ENCODE assay signal across 8 cellular contexts in the genomic region with DNA sequence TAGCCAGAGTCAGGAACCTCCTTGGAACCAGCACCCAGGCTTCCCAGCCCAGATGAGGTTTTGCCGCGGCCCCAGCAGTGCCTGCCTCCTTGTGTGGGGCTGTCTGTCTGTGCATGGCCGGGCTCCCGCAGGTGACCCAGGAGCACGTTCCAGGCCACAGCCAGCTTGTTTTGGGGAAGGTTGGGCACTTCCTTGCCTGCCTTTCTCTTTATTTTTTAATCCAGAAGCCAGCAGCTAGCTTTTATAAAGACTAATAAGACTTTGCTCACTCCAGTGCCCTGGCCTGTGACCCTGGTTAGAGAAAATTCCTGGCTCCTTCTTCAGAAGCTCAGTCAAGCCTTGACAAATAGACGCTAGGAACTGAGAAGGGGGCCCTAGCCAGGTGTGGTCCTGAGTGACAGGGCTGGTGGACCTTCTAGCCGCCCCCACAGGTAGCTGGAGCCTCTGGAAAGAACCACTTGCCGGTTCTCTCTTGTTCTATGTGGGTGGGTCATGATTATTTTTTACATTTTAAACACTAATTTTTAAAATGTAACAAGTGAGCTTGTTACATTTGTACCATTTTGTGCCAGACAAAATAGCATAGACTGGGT. TPM values are rescaled to one million over a fixed set of nuclear protein-coding genes. Genes with fewer than 3 reads are reported as not detected.
A peak's percentile ranks its signal among the peaks of the same experiment; 100 is the strongest.
DNase-seq lines count a peak whose midpoint lies in the region; ATAC-seq, FAIRE-seq and TF ChIP-seq lines count a peak whose summit lies in the region.

No MANE protein-coding gene starts in this region.

- intact Hi-C loops in left ventricle myocardium inferior (cut with micrococcal nuclease), result loop anchor here (10.0 kb wide), 2 partner anchors 255 to 385 kb away; no protein-coding TSS in a partner anchor
- intact Hi-C loops in cardiac septum (cut with DNase I), result loop anchor here (2.0 to 5.0 kb wide), 6 partner anchors 57 to 577 kb away; no protein-coding TSS in a partner anchor
- intact Hi-C loops in lower lobe of right lung (cut with DNase I), result no loop called here

- peak overlapping the region; percentile 80 for H3K27ac ChIP-seq in left ventricle myocardium inferior (replicated peaks)
- H3K27ac ChIP-seq in angular gyrus (ENCODE audit: low read depth, low read length), result peak overlapping the region; percentile 90
- peak overlapping the region; percentile 66 for H3K27ac ChIP-seq in lower lobe of right lung
- H3K27ac ChIP-seq in urinary bladder (ENCODE audit: low read depth), result peak overlapping the region; percentile 38

- TF ChIP-seq POLR2A in H54 (IDR thresholded peaks at IDR 0.05; ENCODE audit: low read depth, low read length), result no peak

- ATAC-seq in lower lobe of right lung, result no peak
- no peak for ATAC-seq in GM18907 (IDR thresholded peaks at IDR 0.05; ENCODE audit: unreplicated experiment)

- FAIRE-seq in H54 (lab: Jason Lieb, UNC), result no peak

- H3K27me3 ChIP-seq in left ventricle myocardium inferior (ENCODE audit: low read depth), result no peaks in the 10 kb centered on the region
- no peaks in the 10 kb centered on the region for H3K27me3 ChIP-seq in lower lobe of right lung (ENCODE audit: low read depth)

- 49% methylated on average over 8 of the region's 8 CpGs for WGBS in urinary bladder

- H3K36me3 ChIP-seq in left ventricle myocardium inferior (peaks cover 7% of the 10 kb centered on the region), lower lobe of right lung (peaks cover 22% of the 10 kb centered on the region), urinary bladder (ENCODE audit: insufficient read depth) (no peaks in the 10 kb centered on the region)

- DNase-seq in left ventricle myocardium inferior (no peak), cardiac septum (ENCODE audit: low spot score) (no peak), lower lobe of right lung (no peak), A172 (ENCODE audit: low spot score) (no peak), H54 (ENCODE audit: insufficient read length, low spot score) (no peak)

- H3K4me1 ChIP-seq in left ventricle myocardium inferior (peaks cover 23% of the 10 kb centered on the region), lower lobe of right lung (peaks cover 29% of the 10 kb centered on the region), urinary bladder (ENCODE audit: insufficient read depth) (no peaks in the 10 kb centered on the region)

- TF ChIP-seq CTCF in left ventricle myocardium inferior (IDR thresholded peaks at IDR 0.05; ENCODE audit: borderline replicate concordance), result no peak
- no peak for TF ChIP-seq CTCF in lower lobe of right lung (IDR thresholded peaks at IDR 0.05)

- H3K9me3 ChIP-seq in left ventricle myocardium inferior (replicated peaks) (no peaks in the 10 kb centered on the region), lower lobe of right lung (no peaks in the 10 kb centered on the region)

- H3K4me3 ChIP-seq in left ventricle myocardium inferior (peak overlapping the region; percentile 86), lower lobe of right lung (peak overlapping the region; percentile 67), urinary bladder (ENCODE audit: low read depth, low read length) (peak overlapping the region; percentile 65)

RNA-seq across cellular contexts. Expression of a gene that starts 0.8 kb away (rescaled TPM):
- 1.7 TPM for total RNA-seq in left ventricle myocardium inferior
- total RNA-seq in cardiac septum, result 1.6 TPM
- total RNA-seq in lower lobe of right lung, result 13.2 TPM
- 4.8 TPM for total RNA-seq in urinary bladder
- polyA plus RNA-seq in urinary bladder, result 8.3 TPM
- 0.72 and 1.9 TPM in 2 replicates for total RNA-seq in A172 (2014; rRNA removed; shearing (Covaris generic))

Comparison
In these comparisons a context has a peak if more than half of its experiments do, and no peak if none do; other contexts are left out.
1. H3K27ac ChIP-seq: peak in every context shown above with its lines; median percentile 90 in angular gyrus; 80 in left ventricle myocardium inferior; 66 in lower lobe of right lung; 38 in urinary bladder.